ENCODE assay signal across 11 cellular contexts in genomic region chr12:113231275-113232231, GRCh38. TPM values are rescaled to one million over a fixed set of nuclear protein-coding genes. Genes with fewer than 3 reads are reported as not detected.
A peak's percentile ranks its signal among the peaks of the same experiment; 100 is the strongest.
DNase-seq lines count a peak whose midpoint lies in the region; ATAC-seq and TF ChIP-seq lines count a peak whose summit lies in the region.
"Had no signal": no experiment of that assay in that cellular context is flagged by ENCODE, and none has a peak within 500 bp of the region (broad histone marks: within the 10 kb centered on the region; RNA-seq: fewer than 3 reads in every experiment).

No MANE protein-coding gene starts in this region.

- no peak overlapping the region for H3K27ac Mint-ChIP-seq in stimulated activated naive CD8-positive, alpha-beta T cell treated with anti-CD3 and anti-CD28 coated beads, Interleukin-15, amount 100 ng/mL, for 72 hours

- no peaks in the 10 kb centered on the region for H3K9me3 Mint-ChIP-seq in stimulated activated naive CD8-positive, alpha-beta T cell treated with anti-CD3 and anti-CD28 coated beads, Interleukin-15, amount 100 ng/mL, for 72 hours
- H3K9me3 Mint-ChIP-seq: CD8-positive, alpha-beta memory T cell had no signal

- H3K27me3 ChIP-seq in body of pancreas (no peaks in the 10 kb centered on the region), aorta (ENCODE audit: control insufficient read depth in 1 of 2, insufficient read depth in 2 of 2, low read length in 1 of 2) (no peaks in the 10 kb centered on the region)

- TF ChIP-seq CTCF in body of pancreas (IDR thresholded peaks at IDR 0.05), result no peak

- H3K9me3 ChIP-seq in body of pancreas (no peaks in the 10 kb centered on the region), aorta (ENCODE audit: control insufficient read depth, low read length) (no peaks in the 10 kb centered on the region)

- peaks cover 79% of the 10 kb centered on the region for H3K4me1 Mint-ChIP-seq in stimulated activated naive CD8-positive, alpha-beta T cell treated with anti-CD3 and anti-CD28 coated beads, Interleukin-15, amount 100 ng/mL, for 72 hours

- no peak for DNase-seq in stimulated activated naive CD8-positive, alpha-beta T cell treated with anti-CD3 and anti-CD28 coated beads, Interleukin-15, amount 100 ng/mL, for 72 hours
- no peak for DNase-seq in stimulated activated naive CD8-positive, alpha-beta T cell treated with anti-CD3 and anti-CD28 coated beads, Interleukin-15, Interleukin-2, amounts not matched to agents 100 U/mL and 50 U/mL, for 24 hours
- DNase-seq in body of pancreas (peak in 3 of 4 donors; percentile 34 to 67 (median 51)), left kidney (ENCODE audit: low read depth, low spot score) (peak; percentile 39), aorta (peak; percentile 42 to 61)
- no peak for DNase-seq in activated CD8-positive, alpha-beta memory T cell treated with anti-CD3 and anti-CD28 coated beads, Interleukin-2, amount 50 U/mL, for 4 hours
- DNase-seq in stimulated activated naive CD4-positive, alpha-beta T cell (lab: John Stamatoyannopoulos, UW), result no peak
- DNase-seq: CD8-positive, alpha-beta memory T cell; T-helper 9 cell had no signal

- 62 to 63% methylated on average over 9 to 13 of the region's 13 CpGs for whole genome bisulfite sequencing in body of pancreas, 2 donors
- 77 to 80% methylated on average over 13 of the region's 13 CpGs for WGBS in aorta, 2 donors

- H3K27me3 Mint-ChIP-seq in stimulated activated naive CD8-positive, alpha-beta T cell treated with anti-CD3 and anti-CD28 coated beads, Interleukin-15, amount 100 ng/mL, for 72 hours, result no peaks in the 10 kb centered on the region

- peaks cover 41% of the 10 kb centered on the region for H3K4me1 ChIP-seq in body of pancreas
- peaks cover 8% of the 10 kb centered on the region in 2 donors for H3K4me1 ChIP-seq in aorta (ENCODE audit: control insufficient read depth in 1 of 2, insufficient read depth in 2 of 2, low read length in 2 of 2)

- ATAC-seq in stimulated activated naive CD8-positive, alpha-beta T cell treated with anti-CD3 and anti-CD28 coated beads, Interleukin-15, amount 100 ng/mL, for 72 hours, result no peak
- no peak for ATAC-seq in stimulated activated naive CD8-positive, alpha-beta T cell treated with anti-CD3 and anti-CD28 coated beads, Interleukin-15, Interleukin-2, amounts not matched to agents 100 U/mL and 50 U/mL, for 24 hours
- ATAC-seq in body of pancreas (peak; percentile 79), aorta (ENCODE audit: low FRiP score) (no peak), GM19467 (IDR thresholded peaks at IDR 0.05; ENCODE audit: unreplicated experiment) (no peak)

- H3K27ac ChIP-seq in body of pancreas (peak overlapping the region; percentile 69 to 81 (median 72)), aorta (ENCODE audit: low read depth in 1 of 2, low read length in 2 of 2) (peak overlapping the region; percentile 16 to 93)
- H3K27ac ChIP-seq: KMS-11 had no signal

- no peak for TF ChIP-seq POLR2A in body of pancreas (IDR thresholded peaks at IDR 0.05)

- peak overlapping the region; percentile 17 to 37 for H3K4me3 Mint-ChIP-seq in stimulated activated naive CD8-positive, alpha-beta T cell treated with anti-CD3 and anti-CD28 coated beads, Interleukin-15, amount 100 ng/mL, for 72 hours

- intact Hi-C loops in body of pancreas (cut with DNase I), result no loop called here
- intact Hi-C loops in aorta (cut with DNase I), result no loop called here

- H3K36me3 ChIP-seq in body of pancreas (replicated peaks in 1 of 2; ENCODE audit: insufficient read depth in 1 of 2, low read depth in 2 of 2) (peaks cover 0 to 5% of the 10 kb centered on the region in 2 donors), aorta (ENCODE audit: control insufficient read depth in 1 of 2, insufficient read depth in 2 of 2, low read length in 1 of 2) (no peaks in the 10 kb centered on the region)

- H3K4me3 ChIP-seq in body of pancreas, result no peak overlapping the region
- no peak overlapping the region for H3K4me3 ChIP-seq in aorta (ENCODE audit: low read length in 2 of 2)

RNA-seq across cellular contexts. Expression of gene TPCN1, which starts 10.3 kb away (rescaled TPM):
- total RNA-seq in body of pancreas, result 10 to 100 TPM; 45.1 to 78.4 TPM
- 100 to 1,000 TPM in 1 of 2 donors, 10 to 100 TPM in 1; 65.9 to 128 TPM for total RNA-seq in aorta
- polyA plus RNA-seq in aorta, result 100 to 1,000 TPM in 1 of 2 donors, 10 to 100 TPM in 1; 21.4 to 108 TPM

RNA-seq across cellular contexts. Expression of gene RITA1, which starts 46.0 kb away (rescaled TPM):
- total RNA-seq in body of pancreas, result 10 to 100 TPM in 1 of 2 donors, 1 to 10 TPM in 1; 6.9 to 15.3 TPM
- total RNA-seq in aorta, result 10 to 100 TPM in 1 of 2 donors, 1 to 10 TPM in 1; 6.1 to 10.0 TPM
- 10 to 100 TPM; 10.8 to 11.5 TPM for polyA plus RNA-seq in aorta

RNA-seq across cellular contexts. Expression of gene DDX54, which starts 46.3 kb away (rescaled TPM):
- 10 to 100 TPM; 52.7 TPM for total RNA-seq in body of pancreas
- 10 to 100 TPM; 47.2 to 48.6 TPM for total RNA-seq in aorta
- 10 to 100 TPM; 12.6 to 70.8 TPM for polyA plus RNA-seq in aorta

Comparison
In these comparisons a context has a peak if more than half of its experiments do, and no peak if none do; other contexts are left out.
1. DNase-seq: peak in body of pancreas (3 of 4), left kidney (single experiment) and aorta (2 of 2); none in stimulated activated naive CD8-positive, alpha-beta T cell treated with anti-CD3 and anti-CD28 coated beads, Interleukin-15, amount 100 ng/mL, for 72 hours (0 of 2), stimulated activated naive CD8-positive, alpha-beta T cell treated with anti-CD3 and anti-CD28 coated beads, Interleukin-15, Interleukin-2, amounts not matched to agents 100 U/mL and 50 U/mL, for 24 hours (single experiment), activated CD8-positive, alpha-beta memory T cell treated with anti-CD3 and anti-CD28 coated beads, Interleukin-2, amount 50 U/mL, for 4 hours (single experiment) and stimulated activated naive CD4-positive, alpha-beta T cell (0 of 6).